In the genomic region with DNA sequence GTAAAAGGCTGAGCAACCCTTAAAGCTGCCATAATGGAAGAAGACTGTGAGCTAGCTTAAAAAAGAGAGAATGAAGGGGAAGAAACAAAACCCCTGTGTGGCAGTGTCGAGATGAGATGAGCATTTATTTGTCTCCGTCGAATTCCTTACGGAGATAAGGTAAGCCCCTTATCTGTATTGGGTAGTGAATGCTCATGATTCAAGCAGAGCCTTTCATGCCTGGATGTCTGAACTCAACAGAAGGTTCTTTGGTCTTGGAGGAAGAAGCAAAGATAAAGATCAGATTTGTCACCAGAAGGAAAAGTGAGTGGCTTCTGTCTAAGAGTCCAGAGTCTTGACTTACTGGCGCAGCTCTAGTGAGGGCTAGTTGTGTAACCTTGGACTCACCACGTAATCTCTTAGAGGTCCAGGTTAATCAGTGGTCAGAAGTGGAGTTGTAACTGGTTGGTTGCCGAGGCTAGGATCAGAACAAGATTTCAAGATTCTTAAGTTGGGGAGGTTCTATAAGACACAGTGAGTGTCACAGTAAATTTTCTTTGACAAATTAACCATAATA, we compare ENCODE assay signal across 7 cellular contexts.
DNase-seq lines count a peak whose midpoint lies in the region; ATAC-seq, FAIRE-seq and TF ChIP-seq lines count a peak whose summit lies in the region.
"Not testable (repeated sequence)": the region's sequence is repeated elsewhere in the genome, so short reads cannot be mapped to it uniquely, and the experiment has no call there.

No MANE protein-coding gene starts in this region.

- not testable (repeated sequence) for H3K18ac ChIP-seq in mesendoderm (ENCODE audit: low read length)

- H3K27me3 ChIP-seq in endodermal cell (ENCODE audit: control insufficient read depth, insufficient read depth, low read length, poor library complexity, severe bottlenecking); mesendoderm (ENCODE audit: insufficient read depth, low read length, poor library complexity); small intestine (ENCODE audit: control insufficient read depth in 2 of 2, insufficient read depth in 2 of 2, low read length in 2 of 2): not testable (repeated sequence)

- not testable (repeated sequence) for H2BK15ac ChIP-seq in mesendoderm (replicated peaks; ENCODE audit: low read depth)

- H3K9me3 Mint-ChIP-seq in endodermal cell: not testable (repeated sequence)

- not testable (repeated sequence) for H3K4me2 ChIP-seq in mesendoderm (ENCODE audit: low read length)

- not testable (repeated sequence) for H3K4me1 ChIP-seq in endodermal cell (ENCODE audit: control insufficient read depth, insufficient read depth, low read length); mesendoderm (ENCODE audit: control insufficient read depth, low read depth, low read length); small intestine (ENCODE audit: control insufficient read depth in 2 of 2, insufficient read depth in 1 of 2, low read depth in 1 of 2, low read length in 1 of 2)

- peak; percentile 84 for ATAC-seq in left lobe of liver

- not testable (repeated sequence) for H3K9me3 ChIP-seq in endodermal cell (ENCODE audit: control insufficient read depth, low read length); small intestine (ENCODE audit: control insufficient read depth, low read depth)

- not testable (repeated sequence) for H3K27me3 Mint-ChIP-seq in endodermal cell (ENCODE audit: insufficient read depth)

- H3K36me3 Mint-ChIP-seq in endodermal cell (ENCODE audit: low read depth): not testable (repeated sequence)

- not testable (repeated sequence) for H4K8ac ChIP-seq in mesendoderm (ENCODE audit: low read depth, low read length)

- not testable (repeated sequence) for H2BK120ac ChIP-seq in mesendoderm (ENCODE audit: low read depth, low read length)

- H3K79me2 ChIP-seq in mesendoderm (ENCODE audit: control insufficient read depth, insufficient read depth, low read length): not testable (repeated sequence)

- H3K79me1 ChIP-seq in mesendoderm (ENCODE audit: low read length): not testable (repeated sequence)

- not testable (repeated sequence) for H3K4me3 Mint-ChIP-seq in endodermal cell

- DNase-seq in ELF-1 (ENCODE audit: low read depth, low spot score) (peak; percentile 13), amniotic epithelial cell (ENCODE audit: low read depth) (peak; percentile 65), endodermal cell (peak; percentile 40), mesendoderm (peak; percentile 72), small intestine (peak; percentile 61)
- DNase-seq in RCC 7860 (ENCODE audit: low spot score); left lobe of liver (ENCODE audit: low spot score): not testable (repeated sequence)

- H3K27ac ChIP-seq in endodermal cell (ENCODE audit: low read depth, low read length); mesendoderm (ENCODE audit: low read depth, low read length); small intestine (ENCODE audit: low read depth in 1 of 2, low read length in 1 of 2): not testable (repeated sequence)

- H3K36me3 ChIP-seq in endodermal cell (ENCODE audit: control insufficient read depth, insufficient read depth, low read length); mesendoderm (ENCODE audit: control insufficient read depth, insufficient read depth, low read length); small intestine (ENCODE audit: control insufficient read depth in 2 of 2, insufficient read depth in 2 of 2, low read length in 2 of 2): not testable (repeated sequence)

- H4K5ac ChIP-seq in mesendoderm (ENCODE audit: low read length): not testable (repeated sequence)

- not testable (repeated sequence) for H3K23ac ChIP-seq in mesendoderm (ENCODE audit: low read length)

- not testable (repeated sequence) for H2AK5ac ChIP-seq in mesendoderm (ENCODE audit: low read length)

- not testable (repeated sequence) for H3K9ac ChIP-seq in endodermal cell (ENCODE audit: extremely low read depth, low read length, poor library complexity, severe bottlenecking); mesendoderm (ENCODE audit: low read length)

- H2BK5ac ChIP-seq in mesendoderm (ENCODE audit: low read length): not testable (repeated sequence)

- FAIRE-seq in RCC 7860 (lab: Jason Lieb, UNC): peak; percentile 77
- not testable (repeated sequence) for FAIRE-seq in small intestine (lab: Jason Lieb, UNC)

- H3K4ac ChIP-seq in mesendoderm (ENCODE audit: low read depth, low read length): not testable (repeated sequence)

- not testable (repeated sequence) for H3K27ac Mint-ChIP-seq in endodermal cell

- not testable (repeated sequence) for H3K56ac ChIP-seq in mesendoderm (ENCODE audit: low read length)

- not testable (repeated sequence) for H3K4me3 ChIP-seq in endodermal cell (ENCODE audit: low read length); mesendoderm (ENCODE audit: low read length); small intestine (ENCODE audit: low read depth in 1 of 2, low read length in 2 of 2)

- not testable (repeated sequence) for H3K4me1 Mint-ChIP-seq in endodermal cell

- TF ChIP-seq CTCF in endodermal cell (conservative IDR thresholded peaks at IDR 0.05): not testable (repeated sequence)

- WGBS in endodermal cell (ENCODE audit: insufficient coverage in 1 of 2, insufficient read length in 1 of 2), 2 experiments: 47 to 61% methylated on average over 2 to 4 of the region's 7 CpGs
- no CpG with 5 or more reads among the region's 7 CpGs for WGBS in mesendoderm (ENCODE audit: extremely low coverage, insufficient coverage, low lambda C conversion rate)
- 36 to 61% (median 50%) methylated on average over 5 of the region's 7 CpGs for WGBS in small intestine, 3 donors
